In genomic region chr12:96578526-96579125, GRCh38 we compare ENCODE assay signal across 8 cellular contexts.
DNase-seq lines count a peak whose midpoint lies in the region; ATAC-seq and TF ChIP-seq lines count a peak whose summit lies in the region.

No MANE protein-coding gene starts in this region.

- H3K27me3 ChIP-seq in iPS DF 6.9 (ENCODE audit: control insufficient read depth, insufficient read depth, low read length), result no peaks in the 10 kb centered on the region

- no peak overlapping the region for H3K27ac ChIP-seq in iPS DF 6.9 (ENCODE audit: low read length)

- no peak overlapping the region for H3K4me3 ChIP-seq in iPS DF 6.9 (ENCODE audit: low read length)

- peak; percentile 66 for TF ChIP-seq CTCF in activated CD8-positive, alpha-beta T cell treated with anti-CD3 and anti-CD28 coated beads for 36 hours (IDR thresholded peaks at IDR 0.05)
- TF ChIP-seq CTCF in omental fat pad (IDR thresholded peaks at IDR 0.05), result no peak

- no peak overlapping the region for H3K4me3 Mint-ChIP-seq in activated CD8-positive, alpha-beta T cell treated with anti-CD3 and anti-CD28 coated beads for 36 hours
- no peak overlapping the region for H3K4me3 Mint-ChIP-seq in stimulated activated naive B cell treated with anti-CD40 and anti-IgM and Interleukin-4, amounts not matched to agents 10 μg/mL and 1 μg/mL and 100 μg/mL, for 72 hours

- CTCF ChIA-PET in activated CD8-positive, alpha-beta T cell treated with anti-CD3 and anti-CD28 coated beads for 36 hours (lab: Charles Lee), result interaction anchor here (0.6 to 2.1 kb wide), 11 partner anchors 27 to 1718 kb away, joined by 3 to 17 read pairs (median 4); no protein-coding TSS in a partner anchor

- H3K36me3 Mint-ChIP-seq in activated CD8-positive, alpha-beta T cell treated with anti-CD3 and anti-CD28 coated beads for 36 hours (ENCODE audit: low read depth), result no peaks in the 10 kb centered on the region
- no peaks in the 10 kb centered on the region for H3K36me3 Mint-ChIP-seq in stimulated activated naive B cell treated with anti-CD40 and anti-IgM and Interleukin-4, amounts not matched to agents 10 μg/mL and 1 μg/mL and 100 μg/mL, for 72 hours

- H3K9me3 ChIP-seq in iPS DF 6.9 (ENCODE audit: control insufficient read depth, insufficient read depth, low read length), result no peaks in the 10 kb centered on the region

- ATAC-seq in GM19395 (IDR thresholded peaks at IDR 0.05; ENCODE audit: unreplicated experiment) (peak; percentile 97), HG03342 (IDR thresholded peaks at IDR 0.05; ENCODE audit: unreplicated experiment) (peak; percentile 95), omental fat pad (ENCODE audit: low FRiP score) (no peak)
- ATAC-seq in activated CD8-positive, alpha-beta T cell treated with anti-CD3 and anti-CD28 coated beads for 36 hours, result peak; percentile 77
- ATAC-seq in stimulated activated naive B cell treated with anti-CD40 and anti-IgM and Interleukin-4, amounts not matched to agents 10 μg/mL and 1 μg/mL and 100 μg/mL, for 72 hours (replicated peaks), result peak; percentile 78 to 79

- no peak overlapping the region for H3K27ac Mint-ChIP-seq in activated CD8-positive, alpha-beta T cell treated with anti-CD3 and anti-CD28 coated beads for 36 hours
- H3K27ac Mint-ChIP-seq in stimulated activated naive B cell treated with anti-CD40 and anti-IgM and Interleukin-4, amounts not matched to agents 10 μg/mL and 1 μg/mL and 100 μg/mL, for 72 hours, result no peak overlapping the region

- H3K36me3 ChIP-seq in iPS DF 6.9 (ENCODE audit: control insufficient read depth, insufficient read depth, low read length), result no peaks in the 10 kb centered on the region

- POLR2A ChIA-PET in activated CD8-positive, alpha-beta T cell treated with anti-CD3 and anti-CD28 coated beads for 36 hours (lab: Charles Lee), result no interaction called here

- H3K27me3 Mint-ChIP-seq in activated CD8-positive, alpha-beta T cell treated with anti-CD3 and anti-CD28 coated beads for 36 hours, result peaks cover 7% of the 10 kb centered on the region
- H3K27me3 Mint-ChIP-seq in stimulated activated naive B cell treated with anti-CD40 and anti-IgM and Interleukin-4, amounts not matched to agents 10 μg/mL and 1 μg/mL and 100 μg/mL, for 72 hours, result peaks cover 0 to 5% of the 10 kb centered on the region in 2 donors

- H3K4me1 ChIP-seq in iPS DF 6.9 (ENCODE audit: control insufficient read depth, insufficient read depth, low read length), result no peaks in the 10 kb centered on the region

- no peaks in the 10 kb centered on the region for H3K4me1 Mint-ChIP-seq in activated CD8-positive, alpha-beta T cell treated with anti-CD3 and anti-CD28 coated beads for 36 hours (ENCODE audit: low read depth)
- no peaks in the 10 kb centered on the region for H3K4me1 Mint-ChIP-seq in stimulated activated naive B cell treated with anti-CD40 and anti-IgM and Interleukin-4, amounts not matched to agents 10 μg/mL and 1 μg/mL and 100 μg/mL, for 72 hours

- H3K9me3 Mint-ChIP-seq in activated CD8-positive, alpha-beta T cell treated with anti-CD3 and anti-CD28 coated beads for 36 hours, result no peaks in the 10 kb centered on the region
- no peaks in the 10 kb centered on the region for H3K9me3 Mint-ChIP-seq in stimulated activated naive B cell treated with anti-CD40 and anti-IgM and Interleukin-4, amounts not matched to agents 10 μg/mL and 1 μg/mL and 100 μg/mL, for 72 hours

- DNase-seq in DMS53 treated with DMSO at 0.1 percent for 48 hours (lab: John Stamatoyannopoulos, UW; ENCODE audit: unreplicated experiment) (peak; percentile 76), NCI-H2196 (lab: John Stamatoyannopoulos, UW; ENCODE audit: unreplicated experiment) (peak; percentile 71), iPS DF 6.9 (ENCODE audit: low read depth, low spot score) (peak; percentile 2), omental fat pad (ENCODE audit: low spot score) (no peak)
- peak; percentile 10 for DNase-seq in activated CD8-positive, alpha-beta T cell treated with anti-CD3 and anti-CD28 coated beads for 36 hours
- DNase-seq in stimulated activated naive B cell treated with anti-CD40 and anti-IgM and Interleukin-4, amounts not matched to agents 10 μg/mL and 1 μg/mL and 100 μg/mL, for 72 hours, result no peak

- intact Hi-C loops in activated CD8-positive, alpha-beta T cell treated with anti-CD3 and anti-CD28 coated beads for 36 hours (cut with micrococcal nuclease), result loop anchor here (1.0 to 2.0 kb wide), 2 partner anchors 407 to 730 kb away; no protein-coding TSS in a partner anchor

- WGBS in iPS DF 6.9 (ENCODE audit: insufficient coverage, insufficient read length), result no CpG with 5 or more reads among the region's 3 CpGs

Comparison
In these comparisons a context has a peak if more than half of its experiments do, and no peak if none do; other contexts are left out.
1. DNase-seq: peak in DMS53 treated with DMSO at 0.1 percent for 48 hours (single experiment), NCI-H2196 (single experiment), activated CD8-positive, alpha-beta T cell treated with anti-CD3 and anti-CD28 coated beads for 36 hours (single experiment) and iPS DF 6.9 (single experiment); none in stimulated activated naive B cell treated with anti-CD40 and anti-IgM and Interleukin-4, amounts not matched to agents 10 μg/mL and 1 μg/mL and 100 μg/mL, for 72 hours (single experiment) and omental fat pad (single experiment).